In the genomic region with DNA sequence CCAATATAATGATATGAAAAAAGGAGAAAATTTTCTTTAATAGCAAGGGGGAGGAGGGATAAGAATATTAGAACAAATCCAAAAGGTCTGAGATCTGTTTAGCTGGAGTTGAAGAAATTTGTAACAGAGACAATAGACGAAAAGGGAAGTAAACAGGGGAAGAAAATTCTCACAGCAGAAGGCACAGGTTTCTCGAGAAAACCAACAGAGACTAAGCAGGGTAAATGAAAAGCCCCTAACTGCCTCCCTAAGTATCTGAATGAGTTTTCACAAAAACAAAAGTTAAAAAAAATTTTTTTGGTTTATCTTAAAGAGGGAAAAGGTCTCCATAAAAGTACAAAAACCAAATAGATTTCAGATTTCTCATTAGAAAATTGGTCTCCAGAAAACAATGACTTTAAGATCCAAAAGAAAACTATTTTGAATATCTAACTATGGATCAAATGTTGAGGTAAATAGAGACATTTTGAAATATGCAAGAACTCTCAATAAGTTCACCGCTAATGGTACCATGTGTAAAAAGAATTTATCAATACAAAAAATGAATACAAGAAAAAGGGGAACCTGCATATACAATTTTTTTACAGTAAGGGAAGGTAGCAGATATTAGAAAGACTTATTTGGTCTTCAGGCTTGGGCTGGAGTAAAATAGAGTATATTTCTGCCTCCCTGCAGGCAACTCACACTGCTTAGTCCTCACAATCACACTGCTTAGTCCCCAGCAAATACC, we compare ENCODE assay signal across 14 cellular contexts. TPM values are rescaled to one million over a fixed set of nuclear protein-coding genes. Genes with fewer than 3 reads are reported as not detected.
A peak's percentile ranks its signal among the peaks of the same experiment; 100 is the strongest.
DNase-seq lines count a peak whose midpoint lies in the region; ATAC-seq, FAIRE-seq and TF ChIP-seq lines count a peak whose summit lies in the region.
"Had no signal": no experiment of that assay in that cellular context is flagged by ENCODE, and none has a peak within 500 bp of the region (broad histone marks: within the 10 kb centered on the region; RNA-seq: fewer than 3 reads in every experiment).

No MANE protein-coding gene starts in this region.

- H3F3A ChIP-seq in GM23338 (replicated peaks; ENCODE audit: low read depth) = no peaks in the 10 kb centered on the region

- H3K79me2 ChIP-seq in GM12878 (ENCODE audit: control insufficient read depth, insufficient read depth, low read length) (no peaks in the 10 kb centered on the region), GM23338 (replicated peaks; ENCODE audit: insufficient read depth) (no peaks in the 10 kb centered on the region)

- H3K36me3 Mint-ChIP-seq in type B pancreatic cell (peaks cover 13% of the 10 kb centered on the region), GM23338 (ENCODE audit: low read depth) (peaks cover 65% of the 10 kb centered on the region; the same call in 2 of the 3 replicates)

- no peak for TF ChIP-seq RAD21 in GM12878 (IDR thresholded peaks at IDR 0.05; ENCODE audit: insufficient read depth, low read depth, low read length)

- H4K20me1 ChIP-seq in GM12878 (ENCODE audit: control insufficient read depth, insufficient read depth) = no peaks in the 10 kb centered on the region
- H4K20me1 ChIP-seq in GM23338 (replicated peaks; ENCODE audit: insufficient read depth) = no peaks in the 10 kb centered on the region; the same call in 1 of the 2 replicates

- intact Hi-C loops in GM12878 (cut with micrococcal nuclease; ENCODE audit: unreplicated experiment) = no loop called here
- intact Hi-C loops in heart right ventricle (cut with DNase I) = no loop called here

- H3K36me3 ChIP-seq in GM12878 (ENCODE audit: control insufficient read depth in 2 of 2, insufficient read depth in 2 of 2, low read length in 1 of 2) = peaks cover 0 to 6% of the 10 kb centered on the region in 2 experiments; a peak in 1 of 4 replicates
- H3K36me3 ChIP-seq in heart right ventricle = peaks cover 0 to 94% (median 10%) of the 10 kb centered on the region in 9 donors
- peaks cover 11% of the 10 kb centered on the region for H3K36me3 ChIP-seq in GM23338 (ENCODE audit: insufficient read depth)

- DNase-seq in GM12878 (ENCODE audit: low read depth, low spot score) (peak; percentile 15), superior temporal gyrus (ENCODE audit: extremely low spot score) (no peak), heart right ventricle (no peak), type B pancreatic cell (ENCODE audit: extremely low spot score, unreplicated experiment) (no peak), GM23338 (ENCODE audit: low spot score) (no peak)
- DNase-seq: activated CD8-positive, alpha-beta memory T cell treated with anti-CD3 and anti-CD28 coated beads, Interleukin-2, amount 50 U/mL, for 4 hours; effector memory CD8-positive, alpha-beta T cell; PC-9; T1000 had no signal

- no peaks in the 10 kb centered on the region for H3K9me2 ChIP-seq in GM23338 (ENCODE audit: insufficient read depth)

- WGBS in GM12878 (ENCODE audit: insufficient coverage, insufficient replicate concordance, low lambda C conversion rate, missing lambda C conversion rate) = 1% methylated on average over 3 of the region's 3 CpGs
- WGBS in heart right ventricle, 2 donors = 58 to 63% methylated on average over 3 of the region's 3 CpGs

- TF ChIP-seq EP300 in GM12878 (IDR thresholded peaks at IDR 0.05; ENCODE audit: borderline replicate concordance in 1 of 2, control insufficient read depth in 1 of 2, low read depth in 2 of 2, low read length in 2 of 2) = peak; percentile 9 to 35; a peak in 1 of 4 replicates

- in situ Hi-C loops in GM12878 (cut with MboI) = no loop called here

- TF ChIP-seq CTCF in GM12878 (IDR thresholded peaks at IDR 0.05 in 2 of 3, conservative IDR thresholded peaks at IDR 0.05 in 1 of 3; ENCODE audit: control insufficient read depth in 2 of 3, extremely low read depth in 1 of 3, insufficient read depth in 1 of 3, low read depth in 3 of 3, low read length in 3 of 3) (no peak), heart right ventricle (IDR thresholded peaks at IDR 0.05) (no peak), type B pancreatic cell (conservative IDR thresholded peaks at IDR 0.05) (no peak), GM23338 (conservative IDR thresholded peaks at IDR 0.05; ENCODE audit: low read depth in 2 of 2) (no peak)

- H2AFZ ChIP-seq in GM12878 (ENCODE audit: control insufficient read depth, low read depth, low read length) (no peak overlapping the region), GM23338 (no peak overlapping the region)
- H2AFZ ChIP-seq: PC-9 had no signal

- H3K4me2 ChIP-seq in GM12878 (ENCODE audit: control insufficient read depth, insufficient read depth) = no peak overlapping the region
- H3K4me2 ChIP-seq in GM23338 = no peak overlapping the region
- H3K4me2 ChIP-seq: PC-9 had no signal

- H3K4me3 ChIP-seq in GM12878 (no peak overlapping the region), heart right ventricle (no peak overlapping the region), GM23338 (no peak overlapping the region)
- H3K4me3 ChIP-seq: K562, PC-9 had no signal

- CTCF ChIA-PET in GM12878 (lab: Yijun Ruan, JAX) = interaction anchor here (0.8 kb wide), 1 partner anchor 74 kb away, joined by 6 read pairs; no protein-coding TSS in a partner anchor

- SMC1A ChIA-PET in GM12878 (lab: Charles Lee; ENCODE audit: uncharacterized antibody, unreplicated experiment) = interaction anchor here (0.7 to 1.6 kb wide), 12 partner anchors 8 to 136 kb away, joined by 3 to 7 read pairs (median 4); no protein-coding TSS in a partner anchor

- peak overlapping the region; percentile 50; the same call in 1 of the 2 replicates for H3K27ac ChIP-seq in GM12878 (ENCODE audit: control insufficient read depth, insufficient read depth)
- H3K27ac ChIP-seq in heart right ventricle = no peak overlapping the region
- H3K27ac ChIP-seq in GM23338 (ENCODE audit: low read depth) = no peak overlapping the region
- H3K27ac ChIP-seq: C4-2B, PC-9 had no signal

- H3K4me1 Mint-ChIP-seq in type B pancreatic cell (ENCODE audit: unreplicated experiment) (no peaks in the 10 kb centered on the region), GM23338 (peaks cover 5% of the 10 kb centered on the region; the same call in 2 of the 3 replicates)

- H3K27me3 Mint-ChIP-seq in type B pancreatic cell (no peaks in the 10 kb centered on the region), GM23338 (ENCODE audit: insufficient read depth, low read depth, poor library complexity) (peaks cover 7% of the 10 kb centered on the region)
- H3K27me3 Mint-ChIP-seq: effector memory CD8-positive, alpha-beta T cell had no signal

- POLR2A ChIA-PET in GM12878 (lab: Charles Lee) = interaction anchor here (0.5 to 1.1 kb wide), 5 partner anchors 13 to 247 kb away, joined by 3 to 4 read pairs (median 3); no protein-coding TSS in a partner anchor

- H3K9me3 Mint-ChIP-seq in type B pancreatic cell (no peaks in the 10 kb centered on the region), GM23338 (no peaks in the 10 kb centered on the region)
- H3K9me3 Mint-ChIP-seq: effector memory CD8-positive, alpha-beta T cell had no signal

- no TSS peak for BruUV-seq in GM12878 (replicated peaks; lab: Mats Ljungman, UMichigan)

- RAD21 ChIA-PET in GM12878 (lab: Charles Lee; ENCODE audit: unreplicated experiment) = interaction anchor here (0.6 to 1.4 kb wide), 6 partner anchors 35 to 287 kb away, joined by 3 to 12 read pairs (median 4); a partner anchor contains a TSS

- H3K4me3 Mint-ChIP-seq in type B pancreatic cell = no peak overlapping the region
- H3K4me3 Mint-ChIP-seq in GM23338 = no peak overlapping the region
- H3K4me3 Mint-ChIP-seq: effector memory CD8-positive, alpha-beta T cell had no signal

- no peaks in the 10 kb centered on the region for H3K27me3 ChIP-seq in GM12878 (replicated peaks in 1 of 2; ENCODE audit: control insufficient read depth in 2 of 2, insufficient read depth in 2 of 2, low read length in 1 of 2)
- no peaks in the 10 kb centered on the region for H3K27me3 ChIP-seq in heart right ventricle
- no peaks in the 10 kb centered on the region for H3K27me3 ChIP-seq in GM23338 (ENCODE audit: insufficient read depth)

- H3K9ac ChIP-seq in GM12878 (ENCODE audit: control insufficient read depth, insufficient read depth, low read length) = no peak overlapping the region

- H3K4me1 ChIP-seq in GM12878 (ENCODE audit: control insufficient read depth, insufficient read depth, low read length) (no peaks in the 10 kb centered on the region), heart right ventricle (no peaks in the 10 kb centered on the region), GM23338 (ENCODE audit: insufficient read depth) (no peaks in the 10 kb centered on the region)

- TF ChIP-seq POLR2A in GM12878 (IDR thresholded peaks at IDR 0.05; ENCODE audit: low read depth, low read length) = no peak

- FAIRE-seq in GM12878 (lab: Jason Lieb, UNC) = peak; percentile 31
- FAIRE-seq: K562 had no signal

- no peaks in the 10 kb centered on the region for H3K9me3 ChIP-seq in GM12878 (replicated peaks; ENCODE audit: control insufficient read depth, insufficient read depth, low read length)
- no peaks in the 10 kb centered on the region for H3K9me3 ChIP-seq in heart right ventricle

- no peak overlapping the region for H3K27ac Mint-ChIP-seq in type B pancreatic cell
- no peak overlapping the region for H3K27ac Mint-ChIP-seq in GM23338

- ATAC-seq in GM18858 (IDR thresholded peaks at IDR 0.05; ENCODE audit: unreplicated experiment) = peak; percentile 80
- ATAC-seq in GM21515 (IDR thresholded peaks at IDR 0.05; ENCODE audit: unreplicated experiment) = peak; percentile 83
- ATAC-seq in HG03095 (IDR thresholded peaks at IDR 0.05; ENCODE audit: unreplicated experiment) = peak; percentile 81
- ATAC-seq in GM12878 = peak; percentile 87
- no peak for ATAC-seq in heart right ventricle
- ATAC-seq in GM23338 = no peak
- ATAC-seq: effector memory CD8-positive, alpha-beta T cell; K562 had no signal

RNA-seq across cellular contexts. Expression of a gene that starts 23.9 kb away (rescaled TPM):
- total RNA-seq in GM12878 (2013; cell fraction: nucleolus; rRNA removed) = 3.4 and 4.3 TPM in 2 replicates
- total RNA-seq in GM12878 (2014; rRNA removed) (0.11 and 0.17 TPM in 2 replicates), GM12878 (2014; rRNA removed; fragmentation: Illumina TruSeq; extraction: Trizol) (0.18 and 0.37 TPM in 2 replicates), GM12878 (2021) (0.15 and 0.29 TPM in 2 replicates), heart right ventricle (10 to 100 TPM in 4 of 10 donors, 1 to 10 TPM in 6; 3.1 to 17.5 (median 8.6) TPM), type B pancreatic cell (ENCODE audit: low replicate concordance) (1.4 and 4.2 TPM in 2 replicates)
- polyA plus RNA-seq in GM12878 (2011; ENCODE audit: low read depth) = not detected
- polyA plus RNA-seq in GM12878 (2011; rRNA removed) (0.19 and 0.45 TPM in 2 replicates), GM12878 (2014; fragmentation: Illumina TruSeq; extraction: Trizol) (0.09 TPM in 1 of 2 replicates, not detected in the other), GM12878 (2014; fragmentation: Nextera tagmentation; extraction: Ambion mirVana) (not detected), GM12878 (2014; rRNA removed) (0.06 and 0.09 TPM in 2 replicates), GM12878 (2016; fragmentation: Nextera tagmentation; extraction: Ambion mirVana) (under 1 TPM; 0.12 to 0.40 TPM), heart right ventricle (1 to 10 TPM in 1 of 2 donors, under 1 TPM in 1; 0.36 to 5.6 TPM), GM23338 (2016; fragmentation: Nextera tagmentation; extraction: Ambion mirVana) (0.55 TPM in 1 of 2 replicates, not detected in the other)
- 0.18 and 0.36 TPM in 2 replicates for polyA plus RNA-seq in GM12878 (2011; cell fraction: cytosol; rRNA removed)
- 0.79 and 0.97 TPM in 2 replicates for polyA plus RNA-seq in GM12878 (2011; cell fraction: nucleus; rRNA removed)
- 0.08 and 0.31 TPM in 2 replicates for polyA plus RNA-seq in GM12878 (2012)
- 1.9 and 2.0 TPM in 2 replicates for polyA minus RNA-seq in GM12878 (2011; rRNA and poly(A)+ RNA removed)
- not detected in 2 replicates for polyA minus RNA-seq in GM12878 (2011; cell fraction: cytosol; rRNA and poly(A)+ RNA removed)
- 1.9 and 5.3 TPM in 2 replicates for polyA minus RNA-seq in GM12878 (2011; cell fraction: nucleus; rRNA and poly(A)+ RNA removed)
- total RNA-seq in GM23338 (2014; rRNA removed; shearing (Covaris generic)) = 2.0 and 2.4 TPM in 2 replicates
- polyA plus RNA-seq: K562 had no signal

Comparison
In these comparisons a context has a peak if more than half of its experiments do, and no peak if none do; other contexts are left out.
1. ATAC-seq: peak in GM18858 (single experiment), GM21515 (single experiment), HG03095 (single experiment) and GM12878 (single experiment); none in heart right ventricle (0 of 8) and GM23338 (single experiment).